Comparison of ENCODE assay signal across 2 cellular contexts in genomic region chr16:85031451-85031850, GRCh38.
TF ChIP-seq lines count a peak whose summit lies in the region.

No MANE protein-coding gene starts in this region.

TF ChIP-seq in IMR-90, 13 proteins besides CTCF, POLR2A, EP300 and RAD21:
- TF ChIP-seq CHD1 (IDR thresholded peaks at IDR 0.05; ENCODE audit: low read depth, low read length) (no peak), ELK1 (IDR thresholded peaks at IDR 0.05; ENCODE audit: borderline replicate concordance, low read depth, low read length) (no peak), RCOR1 (IDR thresholded peaks at IDR 0.05; ENCODE audit: insufficient replicate concordance, low read length) (no peak), NFE2L2 (IDR thresholded peaks at IDR 0.05; ENCODE audit: low read depth, low read length) (no peak), USF2 (IDR thresholded peaks at IDR 0.05; ENCODE audit: low read depth, low read length) (no peak), BHLHE40 (IDR thresholded peaks at IDR 0.05; ENCODE audit: low read depth, low read length) (no peak), FOS (IDR thresholded peaks at IDR 0.05; ENCODE audit: low read depth, low read length) (no peak), MXI1 (IDR thresholded peaks at IDR 0.05; ENCODE audit: borderline replicate concordance, low read depth, low read length) (no peak), MAZ (IDR thresholded peaks at IDR 0.05; ENCODE audit: borderline replicate concordance, low read depth, low read length) (no peak), RFX5 (IDR thresholded peaks at IDR 0.05; ENCODE audit: low read depth, low read length) (no peak), SMC3 (IDR thresholded peaks at IDR 0.05; ENCODE audit: low read depth, low read length) (no peak), CEBPB (IDR thresholded peaks at IDR 0.05; ENCODE audit: low read depth, low read length) (no peak)
TF ChIP-seq in IMR-90: peak in this region for 0.

TF ChIP-seq in endothelial cell of umbilical vein, 7 proteins besides CTCF, POLR2A, EP300 and RAD21:
- no peak for TF ChIP-seq MYC (IDR thresholded peaks at IDR 0.05; ENCODE audit: low read depth, low read length)
- no peak for TF ChIP-seq GATA2 (IDR thresholded peaks at IDR 0.05; ENCODE audit: insufficient read depth, insufficient read length, low read depth, low read length)
- TF ChIP-seq MAX (IDR thresholded peaks at IDR 0.05; ENCODE audit: insufficient read depth, insufficient read length): no peak
- no peak for TF ChIP-seq POLR2AphosphoS5 (IDR thresholded peaks at IDR 0.05; ENCODE audit: insufficient read depth, low read depth, low read length)
- no peak for TF ChIP-seq EZH2 (IDR thresholded peaks at IDR 0.05; ENCODE audit: borderline replicate concordance, low read depth, low read length, severe bottlenecking)
- TF ChIP-seq JUN (IDR thresholded peaks at IDR 0.05; ENCODE audit: borderline replicate concordance, insufficient read depth, insufficient read length, low read depth): no peak
- no peak for TF ChIP-seq FOS (IDR thresholded peaks at IDR 0.05; ENCODE audit: borderline replicate concordance, insufficient read depth, low read length)
